ENCODE assay signal across 11 cellular contexts in genomic region chr3:38650248-38650940, GRCh38. TPM values are rescaled to one million over a fixed set of nuclear protein-coding genes. Genes with fewer than 3 reads are reported as not detected.
DNase-seq lines count a peak whose midpoint lies in the region; ATAC-seq and TF ChIP-seq lines count a peak whose summit lies in the region.
"Had no signal": no experiment of that assay in that cellular context is flagged by ENCODE, and none has a peak within 500 bp of the region (broad histone marks: within the 10 kb centered on the region; RNA-seq: fewer than 3 reads in every experiment).

No MANE protein-coding gene starts in this region.

- peak; percentile 27 for DNase-seq in activated T-cell treated with anti-CD3 and anti-CD28 coated beads, Interleukin-2, amount 50 U/mL, for 1 hour
- no peak for DNase-seq in activated T-cell treated with anti-CD3 and anti-CD28 coated beads, Interleukin-2, amount 50 U/mL, for 4 hours
- no peak for DNase-seq in PC-3
- no peak for DNase-seq in WTC11 (ENCODE audit: low spot score)
- no peak for DNase-seq in GM03348 (ENCODE audit: low spot score)
- DNase-seq in hypothalamus (lab: John Stamatoyannopoulos, UW): no peak

- H3K27ac ChIP-seq in PC-3 (ENCODE audit: low read length) (no peak overlapping the region), iPS-18a (ENCODE audit: low read length) (no peak overlapping the region), subcutaneous abdominal adipose tissue (ENCODE audit: low read depth, low read length) (no peak overlapping the region)
- H3K27ac ChIP-seq: Peyer's patch, upper lobe of left lung had no signal

- peaks cover 7% of the 10 kb centered on the region for H3K4me1 Mint-ChIP-seq in activated T-cell treated with anti-CD3 and anti-CD28 coated beads, Interleukin-2, amount 50 U/mL, for 4 hours (ENCODE audit: low read depth)
- H3K4me1 Mint-ChIP-seq in WTC11: peaks cover 4% of the 10 kb centered on the region

- no peak for TF ChIP-seq CTCF in PC-3 (conservative IDR thresholded peaks at IDR 0.05; ENCODE audit: low read depth, low read length)
- TF ChIP-seq CTCF in WTC11 (IDR thresholded peaks at IDR 0.05): no peak

- no peaks in the 10 kb centered on the region for H3K9me2 ChIP-seq in PC-3 (replicated peaks; ENCODE audit: low read length)

- no peaks in the 10 kb centered on the region for H3K79me2 ChIP-seq in PC-3 (ENCODE audit: low read length)

- H2AFZ ChIP-seq in PC-3 (ENCODE audit: low read length): peak overlapping the region; percentile 85

- H3K4me1 ChIP-seq in PC-3 (ENCODE audit: insufficient read depth, low read length): peaks cover 3% of the 10 kb centered on the region; the same call in 1 of the 2 replicates
- no peaks in the 10 kb centered on the region for H3K4me1 ChIP-seq in iPS-18a (ENCODE audit: control insufficient read depth, low read depth, low read length)
- H3K4me1 ChIP-seq in subcutaneous abdominal adipose tissue (ENCODE audit: control insufficient read depth in 5 of 5, insufficient read depth in 5 of 5, low read length in 5 of 5): peaks cover 3 to 23% (median 14%) of the 10 kb centered on the region in 5 donors

- no peaks in the 10 kb centered on the region for H3F3A ChIP-seq in PC-3 (ENCODE audit: low read length, unreplicated experiment)

- POLR2A ChIA-PET in PC-3 (lab: Charles Lee; ENCODE audit: unreplicated experiment): no interaction called here
- POLR2A ChIA-PET in WTC11 (lab: Charles Lee): no interaction called here

- intact Hi-C loops in PC-3 (cut with micrococcal nuclease): loop anchor here (5.0 kb wide), 1 partner anchor 352 kb away; no protein-coding TSS in a partner anchor

- H4K20me1 ChIP-seq in PC-3 (ENCODE audit: low read length): no peaks in the 10 kb centered on the region

- H3K4me3 ChIP-seq in PC-3 (ENCODE audit: low read length) (peak overlapping the region; percentile 60; the same call in 1 of the 2 replicates), iPS-18a (ENCODE audit: low read length) (peak overlapping the region; percentile 55), subcutaneous abdominal adipose tissue (ENCODE audit: low read depth in 1 of 5, low read length in 5 of 5) (peak overlapping the region in 4 of 5 donors; percentile 48 to 59 (median 54))

- no peaks in the 10 kb centered on the region for H3K36me3 Mint-ChIP-seq in activated T-cell treated with anti-CD3 and anti-CD28 coated beads, Interleukin-2, amount 50 U/mL, for 4 hours (ENCODE audit: insufficient read depth)
- H3K36me3 Mint-ChIP-seq in WTC11: no peaks in the 10 kb centered on the region

- peak overlapping the region; percentile 81 for H3K4me2 ChIP-seq in PC-3 (ENCODE audit: low read length)

- H3K9me3 ChIP-seq in PC-3 (ENCODE audit: low read length): no peaks in the 10 kb centered on the region
- no peaks in the 10 kb centered on the region for H3K9me3 ChIP-seq in iPS-18a (ENCODE audit: control insufficient read depth, low read depth, low read length)
- H3K9me3 ChIP-seq in subcutaneous abdominal adipose tissue (ENCODE audit: control insufficient read depth in 5 of 5, low read length in 5 of 5): peaks cover 0 to 4% (median 0%) of the 10 kb centered on the region in 5 donors
- H3K9me3 ChIP-seq: Peyer's patch, upper lobe of left lung had no signal

- H3K9ac ChIP-seq in PC-3 (ENCODE audit: low read length): no peak overlapping the region
- H3K9ac ChIP-seq in iPS-18a (ENCODE audit: low read length): no peak overlapping the region
- peak overlapping the region in 1 of 5 donors; percentile 42 for H3K9ac ChIP-seq in subcutaneous abdominal adipose tissue (ENCODE audit: low read length in 5 of 5)

- H3K4me3 Mint-ChIP-seq in activated T-cell treated with anti-CD3 and anti-CD28 coated beads, Interleukin-2, amount 50 U/mL, for 4 hours: no peak overlapping the region
- no peak overlapping the region for H3K4me3 Mint-ChIP-seq in WTC11

- H3K9me3 Mint-ChIP-seq in activated T-cell treated with anti-CD3 and anti-CD28 coated beads, Interleukin-2, amount 50 U/mL, for 4 hours: no peaks in the 10 kb centered on the region
- H3K9me3 Mint-ChIP-seq in WTC11: peaks cover 4% of the 10 kb centered on the region; the same call in 1 of the 2 replicates
- H3K9me3 Mint-ChIP-seq: neural crest cell had no signal

- CTCF ChIA-PET in PC-3 (lab: Charles Lee): interaction anchor here (1.0 kb wide), 2 partner anchors 129 to 154 kb away, joined by 3 to 5 read pairs; partner anchors contain the start of gene EXOG
- CTCF ChIA-PET in WTC11 (lab: Charles Lee): interaction anchor here (0.6 to 2.7 kb wide), 25 partner anchors 8 to 654 kb away, joined by 3 to 30 read pairs (median 5); partner anchors contain the start of genes EXOG, OXSR1 and XYLB

- ATAC-seq in activated T-cell treated with anti-CD3 and anti-CD28 coated beads, Interleukin-2, amount 50 U/mL, for 4 hours: no peak
- ATAC-seq in PC-3 (peak; percentile 6; the same call in 1 of the 2 replicates), WTC11 (no peak)

- BruUV-seq in PC-3 (replicated peaks; lab: Mats Ljungman, UMichigan): no TSS peak

- H3K27me3 ChIP-seq in PC-3 (ENCODE audit: low read length) (peaks cover 50% of the 10 kb centered on the region), iPS-18a (ENCODE audit: control insufficient read depth, insufficient read depth, low read length) (peaks cover 55% of the 10 kb centered on the region), subcutaneous abdominal adipose tissue (ENCODE audit: control insufficient read depth in 5 of 5, insufficient read depth in 4 of 5, low read length in 5 of 5) (peaks cover 5 to 40% (median 36%) of the 10 kb centered on the region in 5 donors)

- H3K36me3 ChIP-seq in PC-3 (ENCODE audit: low read depth, low read length) (no peaks in the 10 kb centered on the region), iPS-18a (ENCODE audit: control insufficient read depth, low read depth, low read length) (no peaks in the 10 kb centered on the region), subcutaneous abdominal adipose tissue (ENCODE audit: control insufficient read depth in 5 of 5, insufficient read depth in 5 of 5, low read length in 5 of 5) (no peaks in the 10 kb centered on the region)
- H3K36me3 ChIP-seq: Peyer's patch, upper lobe of left lung had no signal

- peaks cover 9% of the 10 kb centered on the region for H3K27me3 Mint-ChIP-seq in activated T-cell treated with anti-CD3 and anti-CD28 coated beads, Interleukin-2, amount 50 U/mL, for 4 hours (ENCODE audit: low read depth)
- peaks cover 15% of the 10 kb centered on the region for H3K27me3 Mint-ChIP-seq in WTC11 (ENCODE audit: low read depth)

- no peak overlapping the region for H3K27ac Mint-ChIP-seq in WTC11

TF ChIP-seq in WTC11, 78 proteins besides CTCF, POLR2A, EP300 and RAD21 (continues in another document):
- TF ChIP-seq ZNF425 (CRISPR knock-in tag; conservative IDR thresholded peaks at IDR 0.05) (no peak), CREM (CRISPR knock-in tag; IDR thresholded peaks at IDR 0.05) (no peak), ELF4 (CRISPR knock-in tag; IDR thresholded peaks at IDR 0.05; ENCODE audit: low read depth) (no peak), JUN (CRISPR knock-in tag; IDR thresholded peaks at IDR 0.05) (no peak), GTF2I (CRISPR knock-in tag; conservative IDR thresholded peaks at IDR 0.05) (no peak), TP53 (CRISPR knock-in tag; IDR thresholded peaks at IDR 0.05) (no peak), ZNF121 (CRISPR knock-in tag; IDR thresholded peaks at IDR 0.05) (no peak), RELA (CRISPR knock-in tag; IDR thresholded peaks at IDR 0.05; ENCODE audit: borderline replicate concordance) (no peak), USF1 (CRISPR knock-in tag; IDR thresholded peaks at IDR 0.05) (no peak), GRHL2 (CRISPR knock-in tag; IDR thresholded peaks at IDR 0.05; ENCODE audit: insufficient replicate concordance, severe bottlenecking) (no peak)

RNA-seq across cellular contexts. Expression of gene SCN5A, which starts 0.9 kb away (rescaled TPM):
- total RNA-seq in activated T-cell treated with anti-CD3 and anti-CD28 coated beads, Interleukin-2, amount 50 U/mL, for 4 hours: not detected
- 0.06 TPM in 1 of 2 replicates, not detected in the other for total RNA-seq in PC-3 (2014; rRNA removed)
- 10.0 to 13.6 TPM (median 11.8 TPM) in 3 replicates for total RNA-seq in WTC11 (2021)
